Comparison of ENCODE assay signal across 14 cellular contexts in genomic region chr10:78516236-78516635, GRCh38.
"Had no signal": no experiment of that assay in that cellular context is flagged by ENCODE, and none has a peak within 500 bp of the region (broad histone marks: within the 10 kb centered on the region; RNA-seq: fewer than 3 reads in every experiment).

No MANE protein-coding gene starts in this region.

- H3K4me3 ChIP-seq: gastrocnemius medialis, heart right ventricle, ovary, tibial nerve had no signal

- H3K36me3 ChIP-seq: gastrocnemius medialis, heart right ventricle, ovary, tibial nerve had no signal

- H3K9me3 ChIP-seq: gastrocnemius medialis, heart right ventricle, ovary, tibial nerve had no signal

- DNase-seq: activated CD4-positive, alpha-beta T cell treated with anti-CD3 and anti-CD28 coated beads for 36 hours; activated CD8-positive, alpha-beta T cell treated with anti-CD3 and anti-CD28 coated beads for 36 hours; activated naive CD4-positive, alpha-beta T cell; activated naive CD8-positive, alpha-beta T cell treated with anti-CD3 and anti-CD28 coated beads, Interleukin-2, amount 10 ng/mL, durations not matched to agents 7 days and 5 days; central memory CD4-positive, alpha-beta T cell; cortex of kidney; gastrocnemius medialis; heart right ventricle; left colon; ovary; stimulated activated CD4-positive, alpha-beta T cell treated with anti-CD3 and anti-CD28 coated beads, Interleukin-2, amount 100 ng/mL, for 48 hours had no signal

- H3K27me3 ChIP-seq: gastrocnemius medialis, heart right ventricle, ovary, tibial nerve had no signal

- ATAC-seq: activated CD4-positive, alpha-beta T cell treated with anti-CD3 and anti-CD28 coated beads for 36 hours; activated CD8-positive, alpha-beta T cell treated with anti-CD3 and anti-CD28 coated beads for 36 hours; gastrocnemius medialis; heart right ventricle; left colon; SK-N-SH treated with all-trans-retinoic acid at 6 μM for 48 hours; stimulated activated memory B cell treated with anti-CD40 and anti-IgM and Interleukin-4, amounts not matched to agents 10 μg/mL and 1 μg/mL and 100 μg/mL, for 72 hours had no signal

- H3K27ac ChIP-seq: gastrocnemius medialis, tibial nerve had no signal
